In genomic region chr16:88691924-88692560, GRCh38 we compare ENCODE assay signal across 9 cellular contexts. TPM values are rescaled to one million over a fixed set of nuclear protein-coding genes. Genes with fewer than 3 reads are reported as not detected.
DNase-seq lines count a peak whose midpoint lies in the region; ATAC-seq and TF ChIP-seq lines count a peak whose summit lies in the region.
"Had no signal": no experiment of that assay in that cellular context is flagged by ENCODE, and none has a peak within 500 bp of the region (broad histone marks: within the 10 kb centered on the region; RNA-seq: fewer than 3 reads in every experiment).

No MANE protein-coding gene starts in this region.

- no peaks in the 10 kb centered on the region for H3K36me3 Mint-ChIP-seq in activated CD4-positive, alpha-beta T cell treated with anti-CD3 and anti-CD28 coated beads, Interleukin-2, amount 10 ng/mL, durations not matched to agents 24 days and 14 days (ENCODE audit: low read depth)
- peaks cover 2% of the 10 kb centered on the region for H3K36me3 Mint-ChIP-seq in T-helper 2 cell treated with Interferon-gamma antibody and Interleukin-4, amounts not matched to agents 5 μg/mL and 100 μg/mL, for 36 hours (ENCODE audit: low read depth)
- peaks cover 54% of the 10 kb centered on the region for H3K36me3 Mint-ChIP-seq in effector memory CD8-positive, alpha-beta T cell (ENCODE audit: insufficient read depth)
- no peaks in the 10 kb centered on the region for H3K36me3 Mint-ChIP-seq in stimulated activated memory B cell treated with anti-CD40 and anti-IgM and Interleukin-4, amounts not matched to agents 10 μg/mL and 1 μg/mL and 100 μg/mL, for 72 hours

- no peaks in the 10 kb centered on the region for H3K9me3 Mint-ChIP-seq in activated CD4-positive, alpha-beta T cell treated with anti-CD3 and anti-CD28 coated beads, Interleukin-2, amount 10 ng/mL, durations not matched to agents 24 days and 14 days
- no peaks in the 10 kb centered on the region for H3K9me3 Mint-ChIP-seq in T-helper 2 cell treated with Interferon-gamma antibody and Interleukin-4, amounts not matched to agents 5 μg/mL and 100 μg/mL, for 36 hours
- no peaks in the 10 kb centered on the region for H3K9me3 Mint-ChIP-seq in effector memory CD8-positive, alpha-beta T cell
- H3K9me3 Mint-ChIP-seq in stimulated activated memory B cell treated with anti-CD40 and anti-IgM and Interleukin-4, amounts not matched to agents 10 μg/mL and 1 μg/mL and 100 μg/mL, for 72 hours = no peaks in the 10 kb centered on the region

- peak; percentile 48 for ATAC-seq in effector memory CD8-positive, alpha-beta T cell (replicated peaks)
- ATAC-seq in stimulated activated memory B cell treated with anti-CD40 and anti-IgM and Interleukin-4, amounts not matched to agents 10 μg/mL and 1 μg/mL and 100 μg/mL, for 72 hours = peak; percentile 70
- ATAC-seq in GM18502 (IDR thresholded peaks at IDR 0.05; ENCODE audit: poor library complexity, unreplicated experiment) = no peak
- ATAC-seq: gastrocnemius medialis had no signal

- peak; percentile 87 for DNase-seq in activated CD4-positive, alpha-beta T cell treated with anti-CD3 and anti-CD28 coated beads, Interleukin-2, amount 10 ng/mL, durations not matched to agents 24 days and 14 days
- no peak for DNase-seq in activated CD4-positive, alpha-beta T cell treated with anti-CD3 and anti-CD28 coated beads for 1 hour
- DNase-seq in T-helper 2 cell treated with Interferon-gamma antibody and Interleukin-4, amounts not matched to agents 5 μg/mL and 100 μg/mL, for 36 hours (ENCODE audit: low spot score) = no peak
- no peak for DNase-seq in effector memory CD8-positive, alpha-beta T cell
- no peak for DNase-seq in DMS 273 (lab: John Stamatoyannopoulos, UW; ENCODE audit: unreplicated experiment)
- DNase-seq in foreskin fibroblast = no peak
- DNase-seq: gastrocnemius medialis had no signal

- peak overlapping the region; percentile 62 for H3K4me3 Mint-ChIP-seq in activated CD4-positive, alpha-beta T cell treated with anti-CD3 and anti-CD28 coated beads, Interleukin-2, amount 10 ng/mL, durations not matched to agents 24 days and 14 days
- peak overlapping the region; percentile 71 for H3K4me3 Mint-ChIP-seq in T-helper 2 cell treated with Interferon-gamma antibody and Interleukin-4, amounts not matched to agents 5 μg/mL and 100 μg/mL, for 36 hours
- H3K4me3 Mint-ChIP-seq in effector memory CD8-positive, alpha-beta T cell = peak overlapping the region; percentile 38 to 64
- H3K4me3 Mint-ChIP-seq in stimulated activated memory B cell treated with anti-CD40 and anti-IgM and Interleukin-4, amounts not matched to agents 10 μg/mL and 1 μg/mL and 100 μg/mL, for 72 hours = peak overlapping the region; percentile 25

- intact Hi-C loops in activated CD4-positive, alpha-beta T cell treated with anti-CD3 and anti-CD28 coated beads, Interleukin-2, amount 10 ng/mL, durations not matched to agents 24 days and 14 days (cut with micrococcal nuclease) = no loop called here

- H3K4me3 ChIP-seq in foreskin fibroblast (ENCODE audit: low read depth in 1 of 2, low read length in 2 of 2) = no peak overlapping the region
- H3K4me3 ChIP-seq: gastrocnemius medialis had no signal

- peaks cover 39% of the 10 kb centered on the region for H3K4me1 Mint-ChIP-seq in activated CD4-positive, alpha-beta T cell treated with anti-CD3 and anti-CD28 coated beads, Interleukin-2, amount 10 ng/mL, durations not matched to agents 24 days and 14 days
- peaks cover 26% of the 10 kb centered on the region for H3K4me1 Mint-ChIP-seq in T-helper 2 cell treated with Interferon-gamma antibody and Interleukin-4, amounts not matched to agents 5 μg/mL and 100 μg/mL, for 36 hours (ENCODE audit: low read depth)
- peaks cover 7 to 32% of the 10 kb centered on the region in 2 donors for H3K4me1 Mint-ChIP-seq in effector memory CD8-positive, alpha-beta T cell (ENCODE audit: low read depth in 2 of 2)
- H3K4me1 Mint-ChIP-seq in stimulated activated memory B cell treated with anti-CD40 and anti-IgM and Interleukin-4, amounts not matched to agents 10 μg/mL and 1 μg/mL and 100 μg/mL, for 72 hours = peaks cover 41% of the 10 kb centered on the region

- TF ChIP-seq CTCF in foreskin fibroblast (IDR thresholded peaks at IDR 0.05; ENCODE audit: low read depth, low read length) = no peak

- H3K27ac Mint-ChIP-seq in activated CD4-positive, alpha-beta T cell treated with anti-CD3 and anti-CD28 coated beads, Interleukin-2, amount 10 ng/mL, durations not matched to agents 24 days and 14 days = peak overlapping the region; percentile 81
- H3K27ac Mint-ChIP-seq in T-helper 2 cell treated with Interferon-gamma antibody and Interleukin-4, amounts not matched to agents 5 μg/mL and 100 μg/mL, for 36 hours = peak overlapping the region; percentile 78
- peak overlapping the region in 1 of 2 donors; percentile 38 for H3K27ac Mint-ChIP-seq in effector memory CD8-positive, alpha-beta T cell
- peak overlapping the region; percentile 59 for H3K27ac Mint-ChIP-seq in stimulated activated memory B cell treated with anti-CD40 and anti-IgM and Interleukin-4, amounts not matched to agents 10 μg/mL and 1 μg/mL and 100 μg/mL, for 72 hours

- H3K27me3 Mint-ChIP-seq in activated CD4-positive, alpha-beta T cell treated with anti-CD3 and anti-CD28 coated beads, Interleukin-2, amount 10 ng/mL, durations not matched to agents 24 days and 14 days = no peaks in the 10 kb centered on the region
- no peaks in the 10 kb centered on the region for H3K27me3 Mint-ChIP-seq in T-helper 2 cell treated with Interferon-gamma antibody and Interleukin-4, amounts not matched to agents 5 μg/mL and 100 μg/mL, for 36 hours (ENCODE audit: low read depth)
- no peaks in the 10 kb centered on the region for H3K27me3 Mint-ChIP-seq in effector memory CD8-positive, alpha-beta T cell
- H3K27me3 Mint-ChIP-seq in stimulated activated memory B cell treated with anti-CD40 and anti-IgM and Interleukin-4, amounts not matched to agents 10 μg/mL and 1 μg/mL and 100 μg/mL, for 72 hours = no peaks in the 10 kb centered on the region

RNA-seq across cellular contexts. Expression of gene SNAI3, which starts 5.7 kb away (rescaled TPM):
- total RNA-seq in activated CD4-positive, alpha-beta T cell treated with anti-CD3 and anti-CD28 coated beads, Interleukin-2, amount 10 ng/mL, durations not matched to agents 24 days and 14 days = 3.0 and 3.3 TPM in 2 replicates

RNA-seq across cellular contexts. Expression of gene RNF166, which starts 14.2 kb away (rescaled TPM):
- total RNA-seq in activated CD4-positive, alpha-beta T cell treated with anti-CD3 and anti-CD28 coated beads, Interleukin-2, amount 10 ng/mL, durations not matched to agents 24 days and 14 days = 47.3 and 49.7 TPM in 2 replicates

RNA-seq across cellular contexts. Expression of gene CTU2, which starts 14.3 kb away (rescaled TPM):
- 68.8 and 69.9 TPM in 2 replicates for total RNA-seq in activated CD4-positive, alpha-beta T cell treated with anti-CD3 and anti-CD28 coated beads, Interleukin-2, amount 10 ng/mL, durations not matched to agents 24 days and 14 days

RNA-seq across cellular contexts. Expression of gene MVD, which starts 29.2 kb away (rescaled TPM):
- total RNA-seq in activated CD4-positive, alpha-beta T cell treated with anti-CD3 and anti-CD28 coated beads, Interleukin-2, amount 10 ng/mL, durations not matched to agents 24 days and 14 days = 95.7 and 102 TPM in 2 replicates

RNA-seq across cellular contexts. Expression of gene CYBA, which starts 41.2 kb away (rescaled TPM):
- total RNA-seq in activated CD4-positive, alpha-beta T cell treated with anti-CD3 and anti-CD28 coated beads, Interleukin-2, amount 10 ng/mL, durations not matched to agents 24 days and 14 days = 222 and 228 TPM in 2 replicates
